Comparison of ENCODE assay signal across 10 cellular contexts in genomic region chr17:81037026-81037782, GRCh38. TPM values are rescaled to one million over a fixed set of nuclear protein-coding genes. Genes with fewer than 3 reads are reported as not detected.
DNase-seq lines count a peak whose midpoint lies in the region; ATAC-seq and TF ChIP-seq lines count a peak whose summit lies in the region.
"Had no signal": no experiment of that assay in that cellular context is flagged by ENCODE, and none has a peak within 500 bp of the region (broad histone marks: within the 10 kb centered on the region; RNA-seq: fewer than 3 reads in every experiment).

No MANE protein-coding gene starts in this region.

- peaks cover 22 to 30% (median 27%) of the 10 kb centered on the region in 3 donors for H3K4me1 Mint-ChIP-seq in T-cell

- H3K27me3 ChIP-seq in BE2C (no peaks in the 10 kb centered on the region), neuronal stem cell (ENCODE audit: control insufficient read depth in 3 of 3, insufficient read depth in 3 of 3, low read depth in 1 of 3, low read length in 3 of 3) (peaks cover 0 to 3% (median 0%) of the 10 kb centered on the region in 3 experiments)

- H3K18ac ChIP-seq in neuronal stem cell (ENCODE audit: low read length) = no peak overlapping the region

- no peaks in the 10 kb centered on the region for H3K9me3 Mint-ChIP-seq in T-cell

- H3K4me3 Mint-ChIP-seq in T-cell = peak overlapping the region; percentile 73 to 78 (median 73)

- peaks cover 33% of the 10 kb centered on the region for H3K79me1 ChIP-seq in neuronal stem cell (ENCODE audit: low read depth, low read length)

- H3K4me3 ChIP-seq in BE2C (ENCODE audit: low read depth, low read length) (peak overlapping the region; percentile 84), neuronal stem cell (ENCODE audit: low read length in 2 of 2) (no peak overlapping the region)

- peaks cover 34% of the 10 kb centered on the region for H3K4me1 ChIP-seq in BE2C
- H3K4me1 ChIP-seq in neuronal stem cell (ENCODE audit: control insufficient read depth in 2 of 2, insufficient read depth in 1 of 2, low read depth in 1 of 2, low read length in 2 of 2) = peaks cover 27 to 38% of the 10 kb centered on the region in 2 donors

- no peak for TF ChIP-seq CTCF in BE2C (IDR thresholded peaks at IDR 0.05; ENCODE audit: low read depth, low read length)
- no peak for TF ChIP-seq CTCF in omental fat pad (IDR thresholded peaks at IDR 0.05)

- H2AK5ac ChIP-seq in neuronal stem cell (ENCODE audit: low read depth, low read length) = no peak overlapping the region

- CTCF ChIA-PET in T-cell (lab: Charles Lee) = no interaction called here

- H3K23ac ChIP-seq in neuronal stem cell (ENCODE audit: low read depth, low read length, poor library complexity) = peak overlapping the region; percentile 18

- no peak overlapping the region for H3K27ac Mint-ChIP-seq in T-cell

- ATAC-seq in T-cell (replicated peaks in 1 of 4) (no peak), Right ventricle myocardium inferior (peak; percentile 78), omental fat pad (ENCODE audit: low FRiP score) (no peak)

- H3K9me3 ChIP-seq in BE2C (no peaks in the 10 kb centered on the region), neuronal stem cell (replicated peaks in 1 of 2; ENCODE audit: control insufficient read depth in 2 of 2, insufficient read depth in 1 of 2, low read depth in 1 of 2, low read length in 2 of 2) (peaks cover 0 to 2% of the 10 kb centered on the region in 2 donors)

- H4K91ac ChIP-seq in neuronal stem cell (ENCODE audit: low read depth, low read length, poor library complexity) = no peak overlapping the region

- no peak overlapping the region for H3K4ac ChIP-seq in neuronal stem cell (ENCODE audit: low read length)

- no CpG with 5 or more reads among the region's 27 CpGs for WGBS in neuronal stem cell (ENCODE audit: extremely low coverage in 2 of 2, insufficient read length in 2 of 2, insufficient replicate concordance in 1 of 2), 2 donors

- peak; percentile 74 for DNase-seq in BE2C
- no peak for DNase-seq in T-cell
- DNase-seq in Right ventricle myocardium inferior (ENCODE audit: missing footprints) = peak; percentile 85
- no peak for DNase-seq in neuronal stem cell (ENCODE audit: low spot score)
- no peak for DNase-seq in omental fat pad (ENCODE audit: low spot score)
- no peak for DNase-seq in DMS79 (lab: John Stamatoyannopoulos, UW)
- no peak for DNase-seq in NK-92 (lab: John Stamatoyannopoulos, UW; ENCODE audit: unreplicated experiment)
- DNase-seq in activated CD4-positive, alpha-beta T cell treated with anti-CD3 and anti-CD28 coated beads for 1 hour = no peak
- DNase-seq: DND-41, NCI-H774 had no signal

- peaks cover 0 to 9% of the 10 kb centered on the region in 2 donors for H3K27me3 Mint-ChIP-seq in T-cell

- H3K14ac ChIP-seq in neuronal stem cell (ENCODE audit: low read length) = no peak overlapping the region

- H3K36me3 Mint-ChIP-seq in T-cell = no peaks in the 10 kb centered on the region

- H2BK12ac ChIP-seq in neuronal stem cell (ENCODE audit: low read length) = no peak overlapping the region

- no peak overlapping the region for H2AFZ ChIP-seq in neuronal stem cell (ENCODE audit: low read length)

- H3K4me2 ChIP-seq in neuronal stem cell (ENCODE audit: insufficient read depth, low read length, poor library complexity, severe bottlenecking) = no peak overlapping the region

- no peak overlapping the region for H3K27ac ChIP-seq in neuronal stem cell (replicated peaks; ENCODE audit: low read length)

- H2BK15ac ChIP-seq in neuronal stem cell (ENCODE audit: low read length) = no peak overlapping the region

- intact Hi-C loops in Right ventricle myocardium inferior (cut with DNase I) = no loop called here

- H2BK5ac ChIP-seq in neuronal stem cell (ENCODE audit: low read length) = no peak overlapping the region

- H3K36me3 ChIP-seq in BE2C = peaks cover 9% of the 10 kb centered on the region; the same call in 1 of the 2 replicates
- peaks cover 13 to 34% of the 10 kb centered on the region in 2 donors for H3K36me3 ChIP-seq in neuronal stem cell (replicated peaks in 1 of 2; ENCODE audit: control insufficient read depth in 2 of 2, insufficient read depth in 2 of 2, low read length in 2 of 2)

- H3K9ac ChIP-seq in neuronal stem cell (ENCODE audit: low read depth, low read length, poor library complexity) = no peak overlapping the region

- H4K8ac ChIP-seq in neuronal stem cell (ENCODE audit: low read depth, low read length) = no peak overlapping the region

- POLR2A ChIA-PET in T-cell (lab: Charles Lee) = no interaction called here

- H2BK120ac ChIP-seq in neuronal stem cell (ENCODE audit: low read depth, low read length) = no peak overlapping the region

RNA-seq across cellular contexts. Expression of gene BAIAP2, which starts 2.3 kb away (rescaled TPM):
- polyA plus RNA-seq in BE2C (2012; ENCODE audit: insufficient read depth, insufficient read length, low read depth) = 54.3 TPM
- total RNA-seq in T-cell (10 to 100 TPM in 3 of 5 donors, 1 to 10 TPM in 2; 6.3 to 12.0 (median 10.1) TPM), Right ventricle myocardium inferior (32.1 TPM), omental fat pad (10 to 100 TPM; 15.9 to 50.2 (median 36.4) TPM)
- 30.9 TPM for polyA plus RNA-seq in neuronal stem cell (2013, experiment 1 of 2)
- 31.6 TPM for polyA plus RNA-seq in neuronal stem cell (2013, experiment 2 of 2)

RNA-seq across cellular contexts. Expression of gene CHMP6, which starts 45.6 kb away (rescaled TPM):
- 21.2 TPM for polyA plus RNA-seq in BE2C (2012; ENCODE audit: insufficient read depth, insufficient read length, low read depth)
- 10 to 100 TPM; 25.0 to 48.9 (median 43.2) TPM for total RNA-seq in T-cell
- 19.0 TPM for total RNA-seq in Right ventricle myocardium inferior
- 14.3 TPM for polyA plus RNA-seq in neuronal stem cell (2013, experiment 1 of 2)
- polyA plus RNA-seq in neuronal stem cell (2013, experiment 2 of 2) = 13.1 TPM
- 10 to 100 TPM; 13.5 to 23.2 (median 16.8) TPM for total RNA-seq in omental fat pad

Comparison
In these comparisons a context has a peak if more than half of its experiments do, and no peak if none do; other contexts are left out.
1. DNase-seq: peak in BE2C (single experiment) and Right ventricle myocardium inferior (single experiment); none in T-cell (0 of 34), neuronal stem cell (single experiment), omental fat pad (single experiment), DMS79 (single experiment), NK-92 (single experiment) and activated CD4-positive, alpha-beta T cell treated with anti-CD3 and anti-CD28 coated beads for 1 hour (single experiment).